Comparison of ENCODE assay signal across 8 cellular contexts in the genomic region with DNA sequence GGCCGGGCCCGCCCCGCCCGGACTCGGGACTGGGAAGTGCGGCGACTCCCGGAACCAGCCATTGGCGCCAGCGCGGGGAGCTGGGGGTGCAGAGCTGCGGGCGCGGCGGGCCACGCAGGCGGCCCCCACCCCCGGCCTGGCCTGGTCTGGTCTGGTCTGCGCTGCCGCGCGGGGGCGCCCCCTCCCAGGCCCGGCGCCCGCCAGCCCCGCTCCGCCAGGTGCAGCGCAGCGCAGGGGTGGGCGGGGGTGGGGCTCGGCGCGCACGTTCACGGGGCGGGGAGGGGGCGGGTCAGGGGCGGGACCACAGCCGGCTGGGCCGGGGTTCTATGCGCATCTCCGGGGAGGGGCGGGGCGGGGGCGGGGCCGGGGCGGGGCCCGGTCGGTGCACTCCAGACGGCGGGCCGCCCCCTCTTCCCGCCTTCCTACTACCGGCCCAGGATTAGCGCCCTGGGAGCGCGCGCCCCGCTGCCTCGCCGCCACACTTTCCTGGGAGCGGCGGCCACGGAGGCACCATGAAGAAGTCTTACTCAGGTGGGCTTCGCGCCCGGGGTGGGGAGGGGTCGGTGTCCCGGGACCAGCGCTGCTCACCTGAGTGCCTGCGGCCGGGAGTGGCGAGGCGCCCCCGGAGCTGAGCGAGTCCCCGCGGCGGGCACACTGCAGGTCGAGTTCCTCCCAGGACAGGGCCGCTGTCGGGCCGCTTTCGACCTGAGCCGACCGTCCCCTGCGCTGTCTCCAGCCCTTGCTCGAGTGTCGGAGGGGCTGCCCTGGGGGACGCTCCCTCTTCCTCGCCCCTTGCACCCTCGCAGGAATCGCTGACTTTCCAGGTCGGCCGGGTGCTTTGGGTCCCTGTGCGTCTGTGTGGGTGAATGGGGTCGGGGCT.
A peak's percentile ranks its signal among the peaks of the same experiment; 100 is the strongest.
DNase-seq lines count a peak whose midpoint lies in the region; ATAC-seq and TF ChIP-seq lines count a peak whose summit lies in the region.

No MANE protein-coding gene starts in this region.

- 2 to 3% (median 2%) methylated on average over 19 to 95 of the region's 98 CpGs; no CpG with 5 or more reads in 1 of the 4 donors for WGBS in adrenal gland, 4 donors
- WGBS in smooth muscle cell (ENCODE audit: low lambda C conversion rate): under 1% methylated on average over 36 of the region's 98 CpGs

- peaks cover 0 to 16% of the 10 kb centered on the region in 2 donors for H3K27me3 Mint-ChIP-seq in T-cell

- H3K27me3 ChIP-seq in adrenal gland: no peaks in the 10 kb centered on the region
- no peaks in the 10 kb centered on the region for H3K27me3 ChIP-seq in smooth muscle cell (ENCODE audit: low read depth)

- peak; percentile 40; the same call in 1 of the 2 replicates for TF ChIP-seq RAD21 in Ishikawa (IDR thresholded peaks at IDR 0.05; ENCODE audit: low read depth)

- in situ Hi-C loops in Caki2 (cut with HindIII; ENCODE audit: low pct_unique_long_range_greater_than_20kb, low sequenced_read_pairs): no loop called here

- no peak for TF ChIP-seq POLR2A in adrenal gland (IDR thresholded peaks at IDR 0.05)

- ATAC-seq in GM21423 (IDR thresholded peaks at IDR 0.05; ENCODE audit: unreplicated experiment) (peak; percentile 75), T-cell (replicated peaks in 1 of 4) (peak; percentile 94 to 96 (median 94))

- peak overlapping the region; percentile 71 to 78 (median 77) for H3K4me3 Mint-ChIP-seq in T-cell

- peak overlapping the region in 2 of 4 donors; percentile 34 to 62 for H3K4me3 ChIP-seq in adrenal gland
- peak overlapping the region; percentile 62 for H3K4me3 ChIP-seq in iPS-11a (ENCODE audit: low read depth, low read length)
- H3K4me3 ChIP-seq in smooth muscle cell: peak overlapping the region; percentile 66

- no peaks in the 10 kb centered on the region for H4K20me1 ChIP-seq in smooth muscle cell (ENCODE audit: low read depth)

- CTCF ChIA-PET in T-cell (lab: Charles Lee): interaction anchor here in 1 of 2 donors (1.0 kb wide), 1 partner anchor 9 kb away, joined by 3 read pairs; no protein-coding TSS in a partner anchor

- POLR2A ChIA-PET in T-cell (lab: Charles Lee): interaction anchor here in 1 of 2 donors (0.7 kb wide), 1 partner anchor 74 kb away, joined by 3 read pairs; no protein-coding TSS in a partner anchor

- H3K27ac ChIP-seq in adrenal gland (peak overlapping the region in 1 of 5 donors; percentile 40), smooth muscle cell (ENCODE audit: low read depth) (no peak overlapping the region)

- peak in 3 of 6 experiments; percentile 27 to 52 (median 30) for TF ChIP-seq CTCF in adrenal gland (IDR thresholded peaks at IDR 0.05)
- TF ChIP-seq CTCF in smooth muscle cell (IDR thresholded peaks at IDR 0.05; ENCODE audit: borderline replicate concordance, insufficient read depth, poor library complexity, severe bottlenecking): peak; percentile 18

- peaks cover 14 to 22% (median 18%) of the 10 kb centered on the region in 3 donors for H3K4me1 Mint-ChIP-seq in T-cell

- no peaks in the 10 kb centered on the region for H3K36me3 ChIP-seq in adrenal gland (replicated peaks in 1 of 2)
- no peaks in the 10 kb centered on the region for H3K36me3 ChIP-seq in smooth muscle cell (ENCODE audit: low read depth)

- H3K9ac ChIP-seq in smooth muscle cell (ENCODE audit: low read depth): peak overlapping the region; percentile 28

- no peaks in the 10 kb centered on the region for H3K36me3 Mint-ChIP-seq in T-cell

- H3K79me2 ChIP-seq in smooth muscle cell (ENCODE audit: low read depth): no peaks in the 10 kb centered on the region

- peak overlapping the region; percentile 62 for H2AFZ ChIP-seq in smooth muscle cell (ENCODE audit: low read depth)

- H3F3A ChIP-seq in smooth muscle cell (ENCODE audit: low read depth): peaks cover 10% of the 10 kb centered on the region

- H3K27ac Mint-ChIP-seq in T-cell: peak overlapping the region; percentile 79 to 87

- intact Hi-C loops in adrenal gland (cut with DNase I): no loop called here

- peak overlapping the region; percentile 98 for H3K4me2 ChIP-seq in smooth muscle cell

- no peak for TF ChIP-seq EP300 in Ishikawa (IDR thresholded peaks at IDR 0.05; ENCODE audit: borderline replicate concordance)

- H3K4me1 ChIP-seq in adrenal gland (replicated peaks in 1 of 2) (peaks cover 9 to 25% of the 10 kb centered on the region in 2 donors), smooth muscle cell (ENCODE audit: low read depth) (peaks cover 27% of the 10 kb centered on the region)

- H3K9me3 ChIP-seq in adrenal gland (replicated peaks in 1 of 3): no peaks in the 10 kb centered on the region
- H3K9me3 ChIP-seq in smooth muscle cell (replicated peaks; ENCODE audit: low read depth): no peaks in the 10 kb centered on the region

- peak; percentile 78 for DNase-seq in Caki2 (ENCODE audit: low read depth)
- DNase-seq in T-cell: peak; percentile 7 to 70 (median 50)
- DNase-seq in adrenal gland: peak; percentile 44 to 63 (median 55)
- peak; percentile 30 for DNase-seq in smooth muscle cell (lab: John Stamatoyannopoulos, UW; ENCODE audit: unreplicated experiment)
- no peak for DNase-seq in hippocampal formation (lab: John Stamatoyannopoulos, UW)

- no peaks in the 10 kb centered on the region for H3K9me3 Mint-ChIP-seq in T-cell

TF ChIP-seq in Ishikawa, 13 proteins besides CTCF, POLR2A, EP300 and RAD21:
- TF ChIP-seq FOXM1 (IDR thresholded peaks at IDR 0.05; ENCODE audit: borderline replicate concordance, low read depth): no peak
- TF ChIP-seq, protein P1, sequence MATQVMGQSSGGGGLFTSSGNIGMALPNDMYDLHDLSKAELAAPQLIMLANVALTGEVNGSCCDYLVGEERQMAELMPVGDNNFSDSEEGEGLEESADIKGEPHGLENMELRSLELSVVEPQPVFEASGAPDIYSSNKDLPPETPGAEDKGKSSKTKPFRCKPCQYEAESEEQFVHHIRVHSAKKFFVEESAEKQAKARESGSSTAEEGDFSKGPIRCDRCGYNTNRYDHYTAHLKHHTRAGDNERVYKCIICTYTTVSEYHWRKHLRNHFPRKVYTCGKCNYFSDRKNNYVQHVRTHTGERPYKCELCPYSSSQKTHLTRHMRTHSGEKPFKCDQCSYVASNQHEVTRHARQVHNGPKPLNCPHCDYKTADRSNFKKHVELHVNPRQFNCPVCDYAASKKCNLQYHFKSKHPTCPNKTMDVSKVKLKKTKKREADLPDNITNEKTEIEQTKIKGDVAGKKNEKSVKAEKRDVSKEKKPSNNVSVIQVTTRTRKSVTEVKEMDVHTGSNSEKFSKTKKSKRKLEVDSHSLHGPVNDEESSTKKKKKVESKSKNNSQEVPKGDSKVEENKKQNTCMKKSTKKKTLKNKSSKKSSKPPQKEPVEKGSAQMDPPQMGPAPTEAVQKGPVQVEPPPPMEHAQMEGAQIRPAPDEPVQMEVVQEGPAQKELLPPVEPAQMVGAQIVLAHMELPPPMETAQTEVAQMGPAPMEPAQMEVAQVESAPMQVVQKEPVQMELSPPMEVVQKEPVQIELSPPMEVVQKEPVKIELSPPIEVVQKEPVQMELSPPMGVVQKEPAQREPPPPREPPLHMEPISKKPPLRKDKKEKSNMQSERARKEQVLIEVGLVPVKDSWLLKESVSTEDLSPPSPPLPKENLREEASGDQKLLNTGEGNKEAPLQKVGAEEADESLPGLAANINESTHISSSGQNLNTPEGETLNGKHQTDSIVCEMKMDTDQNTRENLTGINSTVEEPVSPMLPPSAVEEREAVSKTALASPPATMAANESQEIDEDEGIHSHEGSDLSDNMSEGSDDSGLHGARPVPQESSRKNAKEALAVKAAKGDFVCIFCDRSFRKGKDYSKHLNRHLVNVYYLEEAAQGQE (IDR thresholded peaks at IDR 0.05; ENCODE audit: low read depth): no peak
- TF ChIP-seq, protein P2, sequence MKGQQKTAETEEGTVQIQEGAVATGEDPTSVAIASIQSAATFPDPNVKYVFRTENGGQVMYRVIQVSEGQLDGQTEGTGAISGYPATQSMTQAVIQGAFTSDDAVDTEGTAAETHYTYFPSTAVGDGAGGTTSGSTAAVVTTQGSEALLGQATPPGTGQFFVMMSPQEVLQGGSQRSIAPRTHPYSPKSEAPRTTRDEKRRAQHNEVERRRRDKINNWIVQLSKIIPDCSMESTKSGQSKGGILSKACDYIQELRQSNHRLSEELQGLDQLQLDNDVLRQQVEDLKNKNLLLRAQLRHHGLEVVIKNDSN (IDR thresholded peaks at IDR 0.05): no peak
- no peak for TF ChIP-seq CREB1 (IDR thresholded peaks at IDR 0.05; ENCODE audit: low read depth)
- TF ChIP-seq EGR1 (IDR thresholded peaks at IDR 0.05): no peak
- TF ChIP-seq NFIC (IDR thresholded peaks at IDR 0.05): no peak
- TF ChIP-seq TCF12 (IDR thresholded peaks at IDR 0.05; ENCODE audit: low read depth): no peak
- TF ChIP-seq CEBPB (IDR thresholded peaks at IDR 0.05): no peak
- TF ChIP-seq TAF1 (IDR thresholded peaks at IDR 0.05; ENCODE audit: low read depth): peak; percentile 53; the same call in 1 of the 2 replicates
- TF ChIP-seq YY1 (IDR thresholded peaks at IDR 0.05; ENCODE audit: low read depth): no peak
- TF ChIP-seq TEAD4 (IDR thresholded peaks at IDR 0.05): no peak
- peak; percentile 38; the same call in 1 of the 2 replicates for TF ChIP-seq ZBTB7A (IDR thresholded peaks at IDR 0.05; ENCODE audit: low read depth)
- TF ChIP-seq, protein P3, sequence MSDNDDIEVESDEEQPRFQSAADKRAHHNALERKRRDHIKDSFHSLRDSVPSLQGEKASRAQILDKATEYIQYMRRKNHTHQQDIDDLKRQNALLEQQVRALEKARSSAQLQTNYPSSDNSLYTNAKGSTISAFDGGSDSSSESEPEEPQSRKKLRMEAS (IDR thresholded peaks at IDR 0.05): peak; percentile 64
TF ChIP-seq in Ishikawa: peak in this region for 3.

Comparison
In these comparisons a context has a peak if more than half of its experiments do, and no peak if none do; other contexts are left out.
1. DNase-seq: peak in Caki2 (single experiment), T-cell (34 of 34), adrenal gland (7 of 7) and smooth muscle cell (single experiment); none in hippocampal formation (0 of 2).